8 cellular contexts compared by ENCODE assay signal in the genomic region with DNA sequence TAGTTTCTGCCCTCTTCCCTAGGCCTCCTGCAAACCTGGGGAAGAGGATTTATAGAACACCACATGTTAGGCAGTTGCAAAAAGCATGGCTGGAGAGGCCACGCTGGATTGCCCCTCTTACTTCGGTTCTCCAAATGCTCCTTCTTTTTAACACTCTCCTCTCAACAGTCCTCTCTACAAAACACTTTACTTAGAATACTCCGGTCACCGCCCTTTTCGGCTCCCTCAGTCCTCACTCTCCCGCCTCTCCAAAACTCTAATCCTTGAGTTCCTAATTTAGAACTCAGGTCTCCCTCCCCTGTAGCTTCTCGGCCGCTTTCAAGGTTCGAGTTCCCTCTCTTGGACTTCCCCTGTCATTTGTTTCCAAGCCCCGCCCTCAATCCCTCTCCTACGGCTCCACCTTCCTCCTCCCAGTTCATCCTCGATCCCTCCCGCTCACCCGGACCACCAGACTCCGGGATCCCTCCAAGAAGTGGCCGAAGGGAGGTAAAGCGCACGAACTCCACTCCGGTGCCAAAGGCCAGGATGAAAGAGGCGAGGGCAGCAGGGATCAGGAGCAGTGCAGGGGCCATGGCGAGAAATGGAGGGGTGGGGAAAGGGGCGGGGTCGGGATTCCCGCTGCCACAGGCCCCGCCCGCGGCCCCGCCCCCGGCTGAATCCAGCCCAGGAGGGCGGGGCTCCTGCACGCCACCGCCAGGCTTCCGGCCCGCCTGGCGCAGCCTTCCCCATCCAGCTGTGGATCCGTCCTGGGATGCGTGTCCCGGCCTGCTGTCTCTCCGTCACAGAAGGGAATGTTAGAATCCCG. TPM values are rescaled to one million over a fixed set of nuclear protein-coding genes. Genes with fewer than 3 reads are reported as not detected.
A peak's percentile ranks its signal among the peaks of the same experiment; 100 is the strongest.
DNase-seq lines count a peak whose midpoint lies in the region; ATAC-seq and TF ChIP-seq lines count a peak whose summit lies in the region.

A gene with protein sequence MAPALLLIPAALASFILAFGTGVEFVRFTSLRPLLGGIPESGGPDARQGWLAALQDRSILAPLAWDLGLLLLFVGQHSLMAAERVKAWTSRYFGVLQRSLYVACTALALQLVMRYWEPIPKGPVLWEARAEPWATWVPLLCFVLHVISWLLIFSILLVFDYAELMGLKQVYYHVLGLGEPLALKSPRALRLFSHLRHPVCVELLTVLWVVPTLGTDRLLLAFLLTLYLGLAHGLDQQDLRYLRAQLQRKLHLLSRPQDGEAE (minus strand): TSS at position 582 of the 805 bp plus-strand sequence. CDS start 10 bp downstream, at position 572.

- peak in 1 of 2 donors; percentile 49 for TF ChIP-seq POLR2A in tibial nerve (IDR thresholded peaks at IDR 0.05)

- H3K27me3 Mint-ChIP-seq in CD4-positive, alpha-beta memory T cell: no peaks in the 10 kb centered on the region
- H3K27me3 Mint-ChIP-seq in activated naive CD8-positive, alpha-beta T cell treated with anti-CD3 and anti-CD28 coated beads, Interleukin-2, amount 10 ng/mL, durations not matched to agents 7 days and 5 days: no peaks in the 10 kb centered on the region

- peak within 1 kb of the TSS; percentile 68 to 76 for H3K4me3 ChIP-seq in CD4-positive, alpha-beta memory T cell (ENCODE audit: low read length in 2 of 2)
- H3K4me3 ChIP-seq in osteoblast (ENCODE audit: insufficient read depth, low read length): peak within 1 kb of the TSS; percentile 85
- H3K4me3 ChIP-seq in tibial nerve: peak within 1 kb of the TSS; percentile 47 to 79 (median 68)

- H3K27me3 ChIP-seq in CD4-positive, alpha-beta memory T cell (ENCODE audit: insufficient read depth, low read length): no peaks in the 10 kb centered on the region
- no peaks in the 10 kb centered on the region for H3K27me3 ChIP-seq in osteoblast (ENCODE audit: insufficient read depth, low read length)
- H3K27me3 ChIP-seq in tibial nerve: no peaks in the 10 kb centered on the region

- peaks cover 0 to 18% of the 10 kb centered on the region in 2 donors for H3K36me3 Mint-ChIP-seq in CD4-positive, alpha-beta memory T cell
- peaks cover 10% of the 10 kb centered on the region for H3K36me3 Mint-ChIP-seq in activated naive CD8-positive, alpha-beta T cell treated with anti-CD3 and anti-CD28 coated beads, Interleukin-2, amount 10 ng/mL, durations not matched to agents 7 days and 5 days

- peak; percentile 50 to 61 for TF ChIP-seq EP300 in tibial nerve (IDR thresholded peaks at IDR 0.05)

- peaks cover 36 to 52% (median 41%) of the 10 kb centered on the region in 4 donors for H3K4me1 Mint-ChIP-seq in CD4-positive, alpha-beta memory T cell
- H3K4me1 Mint-ChIP-seq in activated naive CD8-positive, alpha-beta T cell treated with anti-CD3 and anti-CD28 coated beads, Interleukin-2, amount 10 ng/mL, durations not matched to agents 7 days and 5 days: peaks cover 32% of the 10 kb centered on the region

- H3K4me1 ChIP-seq in CD4-positive, alpha-beta memory T cell (ENCODE audit: insufficient read depth, low read length): peaks cover 40% of the 10 kb centered on the region
- H3K4me1 ChIP-seq in osteoblast (ENCODE audit: insufficient read depth, low read length) (peaks cover 35% of the 10 kb centered on the region), tibial nerve (peaks cover 0 to 56% (median 32%) of the 10 kb centered on the region in 4 donors)

- H4K20me1 ChIP-seq in osteoblast (ENCODE audit: insufficient read depth, low read length): peaks cover 7% of the 10 kb centered on the region

- H2AFZ ChIP-seq in osteoblast (ENCODE audit: low read length): peak within 1 kb of the TSS; percentile 95

- no peaks in the 10 kb centered on the region for H3K9me3 Mint-ChIP-seq in CD4-positive, alpha-beta memory T cell
- no peaks in the 10 kb centered on the region for H3K9me3 Mint-ChIP-seq in activated naive CD8-positive, alpha-beta T cell treated with anti-CD3 and anti-CD28 coated beads, Interleukin-2, amount 10 ng/mL, durations not matched to agents 7 days and 5 days

- no peak for TF ChIP-seq CTCF in osteoblast (IDR thresholded peaks at IDR 0.05; ENCODE audit: extremely low read depth, low read depth, low read length)
- peak in 3 of 5 experiments; percentile 5 to 20 (median 9) for TF ChIP-seq CTCF in tibial nerve (IDR thresholded peaks at IDR 0.05)

- peak; percentile 24 for ATAC-seq in GM21825 (IDR thresholded peaks at IDR 0.05; ENCODE audit: unreplicated experiment)
- peak; percentile 20 for ATAC-seq in activated naive CD8-positive, alpha-beta T cell treated with anti-CD3 and anti-CD28 coated beads, Interleukin-2, amount 10 ng/mL, durations not matched to agents 7 days and 5 days (ENCODE audit: low read depth)

- peak within 1 kb of the TSS; percentile 46 for H3K27ac ChIP-seq in CD4-positive, alpha-beta memory T cell (ENCODE audit: low read depth, low read length)
- H3K27ac ChIP-seq in osteoblast (ENCODE audit: low read depth, low read length): peak within 1 kb of the TSS; percentile 74
- H3K27ac ChIP-seq in tibial nerve: peak within 1 kb of the TSS; percentile 40 to 99 (median 86)

- H3K4me2 ChIP-seq in osteoblast (ENCODE audit: insufficient read depth, low read length): peak within 1 kb of the TSS; percentile 81

- H3K79me2 ChIP-seq in osteoblast (ENCODE audit: insufficient read depth, low read length): peaks cover 36% of the 10 kb centered on the region

- CTCF ChIA-PET in CD4-positive, alpha-beta memory T cell (lab: Charles Lee; ENCODE audit: partially characterized antibody): interaction anchor here (0.8 to 3.7 kb wide), 5 partner anchors 12 to 40 kb away, joined by 3 to 26 read pairs (median 12); no protein-coding TSS in a partner anchor

- 0 to 1% methylated on average over 31 of the region's 40 CpGs for WGBS in tibial nerve, 2 donors

- H3K36me3 ChIP-seq in CD4-positive, alpha-beta memory T cell (ENCODE audit: insufficient read depth, low read length): no peaks in the 10 kb centered on the region
- H3K36me3 ChIP-seq in osteoblast (ENCODE audit: insufficient read depth, low read length) (no peaks in the 10 kb centered on the region), tibial nerve (no peaks in the 10 kb centered on the region)

- no peaks in the 10 kb centered on the region for H3K9me3 ChIP-seq in CD4-positive, alpha-beta memory T cell (ENCODE audit: control insufficient read depth in 1 of 2, low read length in 2 of 2)
- H3K9me3 ChIP-seq in osteoblast (ENCODE audit: low read depth, low read length) (no peaks in the 10 kb centered on the region), tibial nerve (no peaks in the 10 kb centered on the region)

- DNase-seq in CD4-positive, alpha-beta memory T cell: peak in 4 of 5 donors; percentile 49 to 59 (median 53)
- DNase-seq in NCI-H1417 treated with DMSO at 0.1 percent for 48 hours (lab: John Stamatoyannopoulos, UW) (peak; percentile 49), SW 1271 (lab: John Stamatoyannopoulos, UW) (peak; percentile 78 to 89), head of caudate nucleus (peak; percentile 58 to 93 (median 86)), osteoblast (ENCODE audit: insufficient read length, low spot score, missing footprints) (peak; percentile 96), tibial nerve (ENCODE audit: low spot score in 2 of 2) (peak; percentile 77 to 86)
- peak; percentile 90 for DNase-seq in activated naive CD8-positive, alpha-beta T cell treated with anti-CD3 and anti-CD28 coated beads, Interleukin-2, amount 10 ng/mL, durations not matched to agents 7 days and 5 days

- POLR2A ChIA-PET in CD4-positive, alpha-beta memory T cell (lab: Charles Lee; ENCODE audit: partially characterized antibody): interaction anchor here (4.7 to 47.0 kb wide), 3 partner anchors 5 to 76 kb away, joined by 27 to 1474 read pairs (median 1474); partner anchors contain the start of genes DHX16, MDC1 and PPP1R18 and of another gene
- POLR2A ChIA-PET in activated naive CD8-positive, alpha-beta T cell treated with anti-CD3 and anti-CD28 coated beads, Interleukin-2, amount 10 ng/mL, durations not matched to agents 7 days and 5 days (lab: Charles Lee): interaction anchor here (0.8 to 3.6 kb wide), 7 partner anchors 9 to 51 kb away, joined by 3 to 12 read pairs (median 4); partner anchors contain the start of genes FLOT1, MDC1 and TUBB

- peak within 1 kb of the TSS; percentile 85 to 93 (median 90) for H3K4me3 Mint-ChIP-seq in CD4-positive, alpha-beta memory T cell
- peak within 1 kb of the TSS; percentile 98 for H3K4me3 Mint-ChIP-seq in activated naive CD8-positive, alpha-beta T cell treated with anti-CD3 and anti-CD28 coated beads, Interleukin-2, amount 10 ng/mL, durations not matched to agents 7 days and 5 days

- intact Hi-C loops in CD4-positive, alpha-beta memory T cell (cut with micrococcal nuclease): loop anchor here (1.0 kb wide), 1 partner anchor 8 kb away; no protein-coding TSS in a partner anchor
- intact Hi-C loops in head of caudate nucleus (cut with DNase I): loop anchor here (2.0 kb wide), 1 partner anchor 26 kb away; the partner anchor contains the start of gene MDC1

- H3K27ac Mint-ChIP-seq in CD4-positive, alpha-beta memory T cell: peak within 1 kb of the TSS; percentile 83 to 96 (median 93)
- H3K27ac Mint-ChIP-seq in activated naive CD8-positive, alpha-beta T cell treated with anti-CD3 and anti-CD28 coated beads, Interleukin-2, amount 10 ng/mL, durations not matched to agents 7 days and 5 days: peak within 1 kb of the TSS; percentile 80

RNA-seq across cellular contexts. Expression of the gene that starts here (rescaled TPM):
- total RNA-seq in CD4-positive, alpha-beta memory T cell: 1 to 10 TPM; 6.4 to 6.6 TPM
- 10 to 100 TPM in 1 of 2 donors, 1 to 10 TPM in 1; 9.1 to 15.8 TPM for polyA plus RNA-seq in CD4-positive, alpha-beta memory T cell
- total RNA-seq in activated naive CD8-positive, alpha-beta T cell treated with anti-CD3 and anti-CD28 coated beads, Interleukin-2, amount 10 ng/mL, durations not matched to agents 7 days and 5 days: 10 to 100 TPM; 33.1 to 33.9 TPM
- 2.9 and 3.3 TPM in 2 replicates for total RNA-seq in osteoblast
- total RNA-seq in tibial nerve: 10 to 100 TPM in 1 of 4 donors, 1 to 10 TPM in 3; 6.0 to 13.3 (median 6.9) TPM

Comparison
In these comparisons a context has a peak if more than half of its experiments do, and no peak if none do; other contexts are left out.
1. Peak in every context shown above with its lines: DNase-seq, ATAC-seq, H3K4me3 ChIP-seq and H3K27ac ChIP-seq.